Comparison of ENCODE assay signal across 14 cellular contexts in the genomic region with DNA sequence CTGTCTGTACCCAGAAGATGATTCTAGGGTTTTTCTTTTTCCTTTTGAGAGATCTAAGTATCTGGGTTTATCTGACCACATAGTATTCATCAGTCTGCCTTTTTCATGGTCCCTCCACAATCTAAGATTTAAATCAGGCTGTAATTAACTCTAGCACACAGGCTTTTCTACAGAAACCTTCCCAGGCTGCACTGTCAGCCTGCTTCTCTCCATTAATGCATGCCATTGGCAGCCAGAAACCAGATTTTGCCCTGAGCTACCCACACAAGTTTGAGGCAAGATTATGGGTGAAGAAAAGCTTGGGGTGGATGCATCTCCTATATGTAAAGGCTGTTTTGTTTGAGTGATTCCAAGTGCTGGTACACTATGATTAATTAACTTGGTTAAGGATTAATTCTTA. TPM values are rescaled to one million over a fixed set of nuclear protein-coding genes. Genes with fewer than 3 reads are reported as not detected.
DNase-seq lines count a peak whose midpoint lies in the region; ATAC-seq and TF ChIP-seq lines count a peak whose summit lies in the region.
"Had no signal": no experiment of that assay in that cellular context is flagged by ENCODE, and none has a peak within 500 bp of the region (broad histone marks: within the 10 kb centered on the region; RNA-seq: fewer than 3 reads in every experiment).

No MANE protein-coding gene starts in this region.

- intact Hi-C loops in transverse colon (cut with DNase I; ENCODE audit: low total_unique reads) = no loop called here
- intact Hi-C loops in CD14-positive monocyte (cut with micrococcal nuclease) = no loop called here

- ATAC-seq in activated T-cell treated with anti-CD3 and anti-CD28 coated beads, Interleukin-2, amount 50 U/mL, for 4 hours = no peak
- ATAC-seq in WTC11 = no peak
- ATAC-seq in memory B cell (ENCODE audit: low read depth) = no peak

- no peaks in the 10 kb centered on the region for H3K9me3 ChIP-seq in transverse colon

- no peak overlapping the region for H3K4me3 Mint-ChIP-seq in activated T-cell treated with anti-CD3 and anti-CD28 coated beads, Interleukin-2, amount 50 U/mL, for 24 hours
- H3K4me3 Mint-ChIP-seq in activated T-cell treated with anti-CD3 and anti-CD28 coated beads, Interleukin-2, amount 50 U/mL, for 4 hours = no peak overlapping the region
- H3K4me3 Mint-ChIP-seq in WTC11 = no peak overlapping the region
- no peak overlapping the region for H3K4me3 Mint-ChIP-seq in memory B cell
- H3K4me3 Mint-ChIP-seq in CD14-positive monocyte = peak overlapping the region in 1 of 2 donors; percentile 49

- POLR2A ChIA-PET in WTC11 (lab: Charles Lee) = interaction anchor here (0.7 kb wide), 1 partner anchor 9 kb away, joined by 3 read pairs; no protein-coding TSS in a partner anchor

- no peak for TF ChIP-seq POLR2A in transverse colon (IDR thresholded peaks at IDR 0.05)

- H3K36me3 ChIP-seq in transverse colon = no peaks in the 10 kb centered on the region
- H3K36me3 ChIP-seq: heart left ventricle had no signal

- peak overlapping the region in 3 of 4 donors; percentile 1 to 34 (median 15) for H3K27ac ChIP-seq in transverse colon

- TF ChIP-seq EP300 in transverse colon (IDR thresholded peaks at IDR 0.05; ENCODE audit: low read depth) = no peak

- H3K4me3 ChIP-seq in transverse colon = no peak overlapping the region
- H3K4me3 ChIP-seq: heart left ventricle had no signal

- H3K27ac Mint-ChIP-seq in activated T-cell treated with anti-CD3 and anti-CD28 coated beads, Interleukin-2, amount 50 U/mL, for 24 hours = peak overlapping the region; percentile 70
- peak overlapping the region; percentile 6 for H3K27ac Mint-ChIP-seq in WTC11
- peak overlapping the region; percentile 54 for H3K27ac Mint-ChIP-seq in memory B cell
- peak overlapping the region in 1 of 7 donors; percentile 17 for H3K27ac Mint-ChIP-seq in CD14-positive monocyte

- peaks cover 19 to 35% (median 22%) of the 10 kb centered on the region in 4 donors for H3K4me1 ChIP-seq in transverse colon

- H3K27me3 ChIP-seq in transverse colon = no peaks in the 10 kb centered on the region
- H3K27me3 ChIP-seq: heart left ventricle had no signal

- peaks cover 4% of the 10 kb centered on the region for H3K36me3 Mint-ChIP-seq in activated T-cell treated with anti-CD3 and anti-CD28 coated beads, Interleukin-2, amount 50 U/mL, for 24 hours (ENCODE audit: low read depth)
- H3K36me3 Mint-ChIP-seq in activated T-cell treated with anti-CD3 and anti-CD28 coated beads, Interleukin-2, amount 50 U/mL, for 4 hours (ENCODE audit: insufficient read depth) = no peaks in the 10 kb centered on the region
- H3K36me3 Mint-ChIP-seq in WTC11 (no peaks in the 10 kb centered on the region), memory B cell (peaks cover 2% of the 10 kb centered on the region), CD14-positive monocyte (peaks cover 2 to 3% of the 10 kb centered on the region in 2 donors)

- H3K4me1 Mint-ChIP-seq in activated T-cell treated with anti-CD3 and anti-CD28 coated beads, Interleukin-2, amount 50 U/mL, for 24 hours (ENCODE audit: low read depth) = peaks cover 58% of the 10 kb centered on the region
- peaks cover 64% of the 10 kb centered on the region for H3K4me1 Mint-ChIP-seq in activated T-cell treated with anti-CD3 and anti-CD28 coated beads, Interleukin-2, amount 50 U/mL, for 4 hours (ENCODE audit: low read depth)
- H3K4me1 Mint-ChIP-seq in WTC11 (peaks cover 19% of the 10 kb centered on the region), memory B cell (peaks cover 33% of the 10 kb centered on the region), CD14-positive monocyte (peaks cover 52% of the 10 kb centered on the region)

- DNase-seq in activated T-cell treated with anti-CD3 and anti-CD28 coated beads, Interleukin-2, amount 50 U/mL, for 24 hours = no peak
- DNase-seq in activated T-cell treated with anti-CD3 and anti-CD28 coated beads, Interleukin-2, amount 50 U/mL, for 4 hours = no peak
- DNase-seq in WTC11 (ENCODE audit: low spot score) (no peak), memory B cell (ENCODE audit: low spot score in 2 of 2) (no peak), transverse colon (no peak), Kasumi-1 (lab: John Stamatoyannopoulos, UW) (no peak), CD14-positive monocyte (ENCODE audit: low spot score) (no peak), T-helper 9 cell (no peak)
- DNase-seq: cerebellar nuclear complex, DMS79 treated with DMSO at 0.1 percent for 48 hours, heart left ventricle, left cardiac atrium, NCI-H1092, substantia nigra had no signal

- TF ChIP-seq CTCF in WTC11 (IDR thresholded peaks at IDR 0.05) (no peak), transverse colon (IDR thresholded peaks at IDR 0.05) (no peak), CD14-positive monocyte (IDR thresholded peaks at IDR 0.05) (no peak)

- H3K27me3 Mint-ChIP-seq in activated T-cell treated with anti-CD3 and anti-CD28 coated beads, Interleukin-2, amount 50 U/mL, for 24 hours = no peaks in the 10 kb centered on the region
- H3K27me3 Mint-ChIP-seq in activated T-cell treated with anti-CD3 and anti-CD28 coated beads, Interleukin-2, amount 50 U/mL, for 4 hours (ENCODE audit: low read depth) = no peaks in the 10 kb centered on the region
- H3K27me3 Mint-ChIP-seq in WTC11 (ENCODE audit: low read depth) (no peaks in the 10 kb centered on the region; the same call in 1 of the 2 replicates), memory B cell (no peaks in the 10 kb centered on the region), CD14-positive monocyte (ENCODE audit: low read depth in 3 of 3) (peaks cover 19 to 32% (median 27%) of the 10 kb centered on the region in 3 donors)

- H3K9me3 Mint-ChIP-seq in activated T-cell treated with anti-CD3 and anti-CD28 coated beads, Interleukin-2, amount 50 U/mL, for 24 hours = peaks cover 3% of the 10 kb centered on the region
- no peaks in the 10 kb centered on the region for H3K9me3 Mint-ChIP-seq in activated T-cell treated with anti-CD3 and anti-CD28 coated beads, Interleukin-2, amount 50 U/mL, for 4 hours
- H3K9me3 Mint-ChIP-seq in WTC11 (peaks cover 14% of the 10 kb centered on the region), memory B cell (peaks cover 2% of the 10 kb centered on the region), CD14-positive monocyte (peaks cover 4 to 19% (median 10%) of the 10 kb centered on the region in 7 donors)

- CTCF ChIA-PET in WTC11 (lab: Charles Lee) = interaction anchor here (0.8 kb wide), 1 partner anchor 73 kb away, joined by 4 read pairs; no protein-coding TSS in a partner anchor

- in situ Hi-C loops in transverse colon (cut with MboI; ENCODE audit: low pct_ligation_motif_present in 1 of 4, low pct_unique_long_range_greater_than_20kb in 1 of 4, low sequenced_read_pairs in 3 of 4) = loop anchor here in 1 of 4 donors (25.0 kb wide), 1 partner anchor 214 kb away; no protein-coding TSS in a partner anchor

TF ChIP-seq in WTC11, 78 proteins besides CTCF, POLR2A, EP300 and RAD21 (continues in another document):
- TF ChIP-seq NR2C2 (CRISPR knock-in tag; IDR thresholded peaks at IDR 0.05) (no peak), RORB (CRISPR knock-in tag; IDR thresholded peaks at IDR 0.05) (no peak)
- TF ChIP-seq, protein P1, sequence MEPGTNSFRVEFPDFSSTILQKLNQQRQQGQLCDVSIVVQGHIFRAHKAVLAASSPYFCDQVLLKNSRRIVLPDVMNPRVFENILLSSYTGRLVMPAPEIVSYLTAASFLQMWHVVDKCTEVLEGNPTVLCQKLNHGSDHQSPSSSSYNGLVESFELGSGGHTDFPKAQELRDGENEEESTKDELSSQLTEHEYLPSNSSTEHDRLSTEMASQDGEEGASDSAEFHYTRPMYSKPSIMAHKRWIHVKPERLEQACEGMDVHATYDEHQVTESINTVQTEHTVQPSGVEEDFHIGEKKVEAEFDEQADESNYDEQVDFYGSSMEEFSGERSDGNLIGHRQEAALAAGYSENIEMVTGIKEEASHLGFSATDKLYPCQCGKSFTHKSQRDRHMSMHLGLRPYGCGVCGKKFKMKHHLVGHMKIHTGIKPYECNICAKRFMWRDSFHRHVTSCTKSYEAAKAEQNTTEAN (CRISPR knock-in tag; IDR thresholded peaks at IDR 0.05) = no peak
- TF ChIP-seq, protein P2, sequence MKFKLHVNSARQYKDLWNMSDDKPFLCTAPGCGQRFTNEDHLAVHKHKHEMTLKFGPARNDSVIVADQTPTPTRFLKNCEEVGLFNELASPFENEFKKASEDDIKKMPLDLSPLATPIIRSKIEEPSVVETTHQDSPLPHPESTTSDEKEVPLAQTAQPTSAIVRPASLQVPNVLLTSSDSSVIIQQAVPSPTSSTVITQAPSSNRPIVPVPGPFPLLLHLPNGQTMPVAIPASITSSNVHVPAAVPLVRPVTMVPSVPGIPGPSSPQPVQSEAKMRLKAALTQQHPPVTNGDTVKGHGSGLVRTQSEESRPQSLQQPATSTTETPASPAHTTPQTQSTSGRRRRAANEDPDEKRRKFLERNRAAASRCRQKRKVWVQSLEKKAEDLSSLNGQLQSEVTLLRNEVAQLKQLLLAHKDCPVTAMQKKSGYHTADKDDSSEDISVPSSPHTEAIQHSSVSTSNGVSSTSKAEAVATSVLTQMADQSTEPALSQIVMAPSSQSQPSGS (CRISPR knock-in tag; IDR thresholded peaks at IDR 0.05; ENCODE audit: borderline replicate concordance, low read depth) = no peak
- TF ChIP-seq, protein P3, sequence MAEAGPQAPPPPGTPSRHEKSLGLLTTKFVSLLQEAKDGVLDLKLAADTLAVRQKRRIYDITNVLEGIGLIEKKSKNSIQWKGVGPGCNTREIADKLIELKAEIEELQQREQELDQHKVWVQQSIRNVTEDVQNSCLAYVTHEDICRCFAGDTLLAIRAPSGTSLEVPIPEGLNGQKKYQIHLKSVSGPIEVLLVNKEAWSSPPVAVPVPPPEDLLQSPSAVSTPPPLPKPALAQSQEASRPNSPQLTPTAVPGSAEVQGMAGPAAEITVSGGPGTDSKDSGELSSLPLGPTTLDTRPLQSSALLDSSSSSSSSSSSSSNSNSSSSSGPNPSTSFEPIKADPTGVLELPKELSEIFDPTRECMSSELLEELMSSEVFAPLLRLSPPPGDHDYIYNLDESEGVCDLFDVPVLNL (CRISPR knock-in tag; IDR thresholded peaks at IDR 0.05; ENCODE audit: borderline replicate concordance, low read depth) = no peak
- TF ChIP-seq, protein P4, sequence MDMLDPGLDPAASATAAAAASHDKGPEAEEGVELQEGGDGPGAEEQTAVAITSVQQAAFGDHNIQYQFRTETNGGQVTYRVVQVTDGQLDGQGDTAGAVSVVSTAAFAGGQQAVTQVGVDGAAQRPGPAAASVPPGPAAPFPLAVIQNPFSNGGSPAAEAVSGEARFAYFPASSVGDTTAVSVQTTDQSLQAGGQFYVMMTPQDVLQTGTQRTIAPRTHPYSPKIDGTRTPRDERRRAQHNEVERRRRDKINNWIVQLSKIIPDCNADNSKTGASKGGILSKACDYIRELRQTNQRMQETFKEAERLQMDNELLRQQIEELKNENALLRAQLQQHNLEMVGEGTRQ (CRISPR knock-in tag; IDR thresholded peaks at IDR 0.05) = no peak

RNA-seq across cellular contexts. Expression of a gene that starts 45.7 kb away (rescaled TPM):
- total RNA-seq in activated T-cell treated with anti-CD3 and anti-CD28 coated beads, Interleukin-2, amount 50 U/mL, for 4 hours = 10 to 100 TPM; 57.1 to 60.0 (median 58.2) TPM
- total RNA-seq in WTC11 (2021) (89.9 to 94.7 TPM (median 92.6 TPM) in 3 replicates), transverse colon (10 to 100 TPM; 49.7 to 91.5 (median 67.5) TPM)
- polyA plus RNA-seq in CD14-positive monocyte = 10 to 100 TPM; 11.5 to 15.0 TPM
